ENCODE assay signal across 8 cellular contexts in genomic region chr11:130449246-130449990, GRCh38. TPM values are rescaled to one million over a fixed set of nuclear protein-coding genes. Genes with fewer than 3 reads are reported as not detected.
DNase-seq lines count a peak whose midpoint lies in the region; TF ChIP-seq lines count a peak whose summit lies in the region.

No MANE protein-coding gene starts in this region.

- no peak overlapping the region for H3K27ac Mint-ChIP-seq in activated T-cell treated with anti-CD3 and anti-CD28 coated beads, Interleukin-2, amount 50 U/mL, for 24 hours
- H3K27ac Mint-ChIP-seq in type B pancreatic cell = peak overlapping the region; percentile 78

- H3K9ac ChIP-seq in colonic mucosa (ENCODE audit: low read depth in 2 of 2, low read length in 2 of 2) = peak overlapping the region; percentile 52 to 67

- intact Hi-C loops in colonic mucosa (cut with DNase I) = loop anchor here (5.0 kb wide), 1 partner anchor 333 kb away; no protein-coding TSS in a partner anchor

- H3K4me3 Mint-ChIP-seq in activated T-cell treated with anti-CD3 and anti-CD28 coated beads, Interleukin-2, amount 50 U/mL, for 24 hours = peak overlapping the region; percentile 46
- peak overlapping the region; percentile 97 for H3K4me3 Mint-ChIP-seq in type B pancreatic cell

- H3K27me3 Mint-ChIP-seq in activated T-cell treated with anti-CD3 and anti-CD28 coated beads, Interleukin-2, amount 50 U/mL, for 24 hours = peaks cover 55% of the 10 kb centered on the region
- H3K27me3 Mint-ChIP-seq in type B pancreatic cell = peaks cover 53% of the 10 kb centered on the region

- H3K4me3 ChIP-seq in colonic mucosa = peak overlapping the region; percentile 42
- peak overlapping the region; percentile 55 for H3K4me3 ChIP-seq in mesodermal cell (ENCODE audit: extremely low read depth, insufficient read depth, low read length, poor library complexity, severe bottlenecking)

- H3K4me1 ChIP-seq in colonic mucosa = peaks cover 7% of the 10 kb centered on the region
- H3K4me1 ChIP-seq in mesodermal cell (ENCODE audit: control insufficient read depth, insufficient read depth, low read length, poor library complexity, severe bottlenecking) = peaks cover 15% of the 10 kb centered on the region

- WGBS in mesodermal cell (ENCODE audit: insufficient coverage in 2 of 2), 2 experiments = 2 to 4% methylated on average over 56 to 59 of the region's 71 CpGs

- H3K36me3 ChIP-seq in colonic mucosa (no peaks in the 10 kb centered on the region), mesodermal cell (ENCODE audit: control insufficient read depth, insufficient read depth, low read length) (no peaks in the 10 kb centered on the region)

- H3K27ac ChIP-seq in colonic mucosa (no peak overlapping the region), mesodermal cell (ENCODE audit: low read depth, low read length, severe bottlenecking) (no peak overlapping the region)

- peaks cover 12% of the 10 kb centered on the region for H3K4me1 Mint-ChIP-seq in activated T-cell treated with anti-CD3 and anti-CD28 coated beads, Interleukin-2, amount 50 U/mL, for 24 hours (ENCODE audit: low read depth)
- peaks cover 13% of the 10 kb centered on the region for H3K4me1 Mint-ChIP-seq in type B pancreatic cell (ENCODE audit: unreplicated experiment)

- H3K36me3 Mint-ChIP-seq in activated T-cell treated with anti-CD3 and anti-CD28 coated beads, Interleukin-2, amount 50 U/mL, for 24 hours (ENCODE audit: low read depth) = no peaks in the 10 kb centered on the region
- H3K36me3 Mint-ChIP-seq in type B pancreatic cell = peaks cover 13% of the 10 kb centered on the region

- TF ChIP-seq CTCF in colonic mucosa (IDR thresholded peaks at IDR 0.05) (no peak), type B pancreatic cell (conservative IDR thresholded peaks at IDR 0.05) (no peak)

- H3K27me3 ChIP-seq in colonic mucosa = no peaks in the 10 kb centered on the region

- no peak for DNase-seq in activated T-cell treated with anti-CD3 and anti-CD28 coated beads, Interleukin-2, amount 50 U/mL, for 24 hours
- DNase-seq in activated T-cell treated with anti-CD3 and anti-CD28 coated beads for 4 hours (no peak), colonic mucosa (peak; percentile 33), type B pancreatic cell (ENCODE audit: extremely low spot score, unreplicated experiment) (no peak), DMS79 treated with DMSO at 0.1 percent for 48 hours (lab: John Stamatoyannopoulos, UW) (no peak), RPMI8226 (no peak), HPDE6-E6E7 (ENCODE audit: extremely low spot score) (no peak)

- H3K9me3 ChIP-seq in colonic mucosa (no peaks in the 10 kb centered on the region), mesodermal cell (ENCODE audit: control insufficient read depth, low read length) (no peaks in the 10 kb centered on the region)

- H3K9me3 Mint-ChIP-seq in activated T-cell treated with anti-CD3 and anti-CD28 coated beads, Interleukin-2, amount 50 U/mL, for 24 hours = no peaks in the 10 kb centered on the region
- H3K9me3 Mint-ChIP-seq in type B pancreatic cell = no peaks in the 10 kb centered on the region

RNA-seq across cellular contexts. Expression of gene ADAMTS15, which starts 1.0 kb away (rescaled TPM):
- total RNA-seq in colonic mucosa (1 to 10 TPM; 4.0 to 9.9 TPM), type B pancreatic cell (ENCODE audit: low replicate concordance) (2.3 and 22.0 TPM in 2 replicates)
- 4.4 TPM for polyA plus RNA-seq in mesodermal cell (2013, experiment 1 of 2)
- 4.1 TPM for polyA plus RNA-seq in mesodermal cell (2013, experiment 2 of 2)

RNA-seq across cellular contexts. Expression of gene ADAMTS8, which starts 21.0 kb away (rescaled TPM):
- total RNA-seq in colonic mucosa = 10 to 100 TPM in 1 of 2 donors, under 1 TPM in 1; 0.42 to 12.2 TPM
- 0.18 TPM for polyA plus RNA-seq in mesodermal cell (2013, experiment 1 of 2)
- polyA plus RNA-seq in mesodermal cell (2013, experiment 2 of 2) = not detected
- total RNA-seq in type B pancreatic cell (ENCODE audit: low replicate concordance) = 0.10 and 4.8 TPM in 2 replicates
